Comparison of ENCODE assay signal across 22 cellular contexts in genomic region chr4:24417206-24417605, GRCh38.
"Had no signal": no experiment of that assay in that cellular context is flagged by ENCODE, and none has a peak within 500 bp of the region (broad histone marks: within the 10 kb centered on the region; RNA-seq: fewer than 3 reads in every experiment).

No MANE protein-coding gene starts in this region.

- H3K27ac ChIP-seq: adrenal gland, colonic mucosa, dorsolateral prefrontal cortex, esophagus muscularis mucosa, foreskin keratinocyte, hepatocyte, right atrium auricular region, skin epidermis, transverse colon, uterus had no signal

- H3K36me3 ChIP-seq: adrenal gland, colonic mucosa, esophagus muscularis mucosa, right atrium auricular region, transverse colon, uterus had no signal

- H3K4me1 ChIP-seq: adrenal gland, colonic mucosa, foreskin keratinocyte, right atrium auricular region, uterus had no signal

- H3K9me3 ChIP-seq: adrenal gland, colonic mucosa, esophagus muscularis mucosa, right atrium auricular region, transverse colon, uterus had no signal

- DNase-seq: activated T-cell treated with anti-CD3 and anti-CD28 coated beads, Interleukin-2, amount 50 U/mL, for 24 hours; adrenal gland; colonic mucosa; dorsolateral prefrontal cortex; effector memory CD8-positive, alpha-beta T cell; foreskin keratinocyte; immature natural killer cell; naive thymus-derived CD8-positive, alpha-beta T cell; stimulated activated CD4-positive, alpha-beta T cell treated with anti-CD3 and anti-CD28 coated beads, Interleukin-1b, Interleukin-23, amount 100 ng/mL, for 48 hours; stimulated activated naive CD8-positive, alpha-beta T cell treated with anti-CD3 and anti-CD28 coated beads, Interleukin-15, amount 100 ng/mL, for 72 hours; T-helper 1 cell; T-helper 9 cell; transverse colon; uterus had no signal

- ATAC-seq: activated naive CD4-positive, alpha-beta T cell treated with anti-CD3 and anti-CD28 coated beads, Interleukin-2, amount 50 U/mL, for 72 hours; activated T-helper 17 cell treated with anti-CD3 and anti-CD28 coated beads, Interleukin-2, amount 50 U/mL, for 72 hours; effector memory CD8-positive, alpha-beta T cell; foreskin keratinocyte; left lobe of liver; naive thymus-derived CD8-positive, alpha-beta T cell; stimulated activated naive CD8-positive, alpha-beta T cell treated with anti-CD3 and anti-CD28 coated beads, Interleukin-15, amount 100 ng/mL, for 72 hours had no signal

- H3K27me3 ChIP-seq: adrenal gland, colonic mucosa, dorsolateral prefrontal cortex, esophagus muscularis mucosa, right atrium auricular region, transverse colon, uterus had no signal

- H3K4me3 ChIP-seq: adrenal gland, colonic mucosa, dorsolateral prefrontal cortex, esophagus muscularis mucosa, hepatocyte, lung, right atrium auricular region, skin epidermis, transverse colon, uterus had no signal
